8 cellular contexts compared by ENCODE assay signal in genomic region chr16:80526418-80527061, GRCh38. TPM values are rescaled to one million over a fixed set of nuclear protein-coding genes. Genes with fewer than 3 reads are reported as not detected.
DNase-seq lines count a peak whose midpoint lies in the region; ATAC-seq, FAIRE-seq and TF ChIP-seq lines count a peak whose summit lies in the region.

No MANE protein-coding gene starts in this region.

- no peaks in the 10 kb centered on the region for H3K79me2 ChIP-seq in GM12878 (ENCODE audit: control insufficient read depth, insufficient read depth, low read length)

- BruUV-seq in GM12878 (replicated peaks; lab: Mats Ljungman, UMichigan) = no TSS peak

- no peaks in the 10 kb centered on the region for H3K9me3 Mint-ChIP-seq in CD4-positive, alpha-beta memory T cell

- peak; percentile 73 for FAIRE-seq in GM19239 (lab: Jason Lieb, UNC)
- FAIRE-seq in GM12878 (lab: Jason Lieb, UNC) = peak; percentile 94
- FAIRE-seq in islet of Langerhans (lab: Jason Lieb, UNC) = peak; percentile 65

- no peaks in the 10 kb centered on the region for H3K36me3 Mint-ChIP-seq in CD4-positive, alpha-beta memory T cell
- no peaks in the 10 kb centered on the region for H3K36me3 Mint-ChIP-seq in T-helper 17 cell (ENCODE audit: low read depth)

- H3K9ac ChIP-seq in GM12878 (ENCODE audit: control insufficient read depth, insufficient read depth, low read length) = no peak overlapping the region

- H3K27ac ChIP-seq in CD4-positive, alpha-beta memory T cell (ENCODE audit: low read depth, low read length) = no peak overlapping the region
- H3K27ac ChIP-seq in GM12878 (ENCODE audit: control insufficient read depth, insufficient read depth) = no peak overlapping the region

- H3K27me3 Mint-ChIP-seq in CD4-positive, alpha-beta memory T cell = no peaks in the 10 kb centered on the region
- H3K27me3 Mint-ChIP-seq in T-helper 17 cell = peaks cover 5% of the 10 kb centered on the region

- in situ Hi-C loops in GM12878 (cut with MboI) = loop anchor here (25.0 kb wide), 1 partner anchor 311 kb away; no protein-coding TSS in a partner anchor

- SMC1A ChIA-PET in GM12878 (lab: Charles Lee; ENCODE audit: uncharacterized antibody, unreplicated experiment) = interaction anchor here (0.7 to 4.0 kb wide), 22 partner anchors 12 to 529 kb away, joined by 3 to 49 read pairs (median 6); no protein-coding TSS in a partner anchor

- DNase-seq in CD4-positive, alpha-beta memory T cell = peak; percentile 53 to 66 (median 62)
- DNase-seq in GM19239 (ENCODE audit: insufficient read length, low spot score) (peak; percentile 19), T-helper 17 cell (peak; percentile 27 to 41 (median 33)), GM12878 (ENCODE audit: low read depth, low spot score) (no peak)
- peak; percentile 55 to 68 for DNase-seq in stimulated activated CD4-positive, alpha-beta T cell treated with anti-CD3 and anti-CD28 coated beads, Interleukin-2, amount 100 ng/mL, for 24 hours

- H3K4me1 ChIP-seq in CD4-positive, alpha-beta memory T cell (ENCODE audit: insufficient read depth, low read length) = peaks cover 6% of the 10 kb centered on the region
- no peaks in the 10 kb centered on the region for H3K4me1 ChIP-seq in GM12878 (ENCODE audit: control insufficient read depth, insufficient read depth, low read length)

- WGBS in GM12878 (ENCODE audit: insufficient coverage, insufficient replicate concordance, low lambda C conversion rate, missing lambda C conversion rate) = 0% methylated on average over 6 of the region's 6 CpGs

- TF ChIP-seq RAD21 in GM12878 (IDR thresholded peaks at IDR 0.05; ENCODE audit: insufficient read depth, low read depth, low read length) = peak; percentile 93

- peaks cover 0 to 4% (median 2%) of the 10 kb centered on the region in 4 donors for H3K4me1 Mint-ChIP-seq in CD4-positive, alpha-beta memory T cell
- no peaks in the 10 kb centered on the region for H3K4me1 Mint-ChIP-seq in T-helper 17 cell

- H2AFZ ChIP-seq in GM12878 (ENCODE audit: control insufficient read depth, low read depth, low read length) = no peak overlapping the region

- CTCF ChIA-PET in CD4-positive, alpha-beta memory T cell (lab: Charles Lee; ENCODE audit: partially characterized antibody) = interaction anchor here (0.6 to 5.6 kb wide), 46 partner anchors 9 to 1812 kb away, joined by 3 to 60 read pairs (median 4); no protein-coding TSS in a partner anchor
- CTCF ChIA-PET in GM12878 (lab: Yijun Ruan, JAX) = interaction anchor here (0.6 to 3.5 kb wide), 41 partner anchors 8 to 1953 kb away, joined by 3 to 65 read pairs (median 5); no protein-coding TSS in a partner anchor

- no peak overlapping the region for H3K4me2 ChIP-seq in GM12878 (ENCODE audit: control insufficient read depth, insufficient read depth)

- ATAC-seq in T-helper 17 cell (peak; percentile 87), GM12878 (peak; percentile 82), HG02610 (IDR thresholded peaks at IDR 0.05; ENCODE audit: unreplicated experiment) (no peak)

- no peaks in the 10 kb centered on the region for H3K9me3 ChIP-seq in CD4-positive, alpha-beta memory T cell (ENCODE audit: control insufficient read depth in 1 of 2, low read length in 2 of 2)
- H3K9me3 ChIP-seq in T-helper 17 cell (ENCODE audit: control insufficient read depth, low read length, poor library complexity, severe bottlenecking) (no peaks in the 10 kb centered on the region), GM12878 (replicated peaks; ENCODE audit: control insufficient read depth, insufficient read depth, low read length) (no peaks in the 10 kb centered on the region)

- no peak for TF ChIP-seq EP300 in GM12878 (IDR thresholded peaks at IDR 0.05; ENCODE audit: borderline replicate concordance in 1 of 2, control insufficient read depth in 1 of 2, low read depth in 2 of 2, low read length in 2 of 2)

- no peak overlapping the region for H3K4me3 Mint-ChIP-seq in CD4-positive, alpha-beta memory T cell
- no peak overlapping the region for H3K4me3 Mint-ChIP-seq in T-helper 17 cell

- H3K4me3 ChIP-seq in CD4-positive, alpha-beta memory T cell (ENCODE audit: low read length in 2 of 2) = no peak overlapping the region
- no peak overlapping the region for H3K4me3 ChIP-seq in GM12878

- no peaks in the 10 kb centered on the region for H4K20me1 ChIP-seq in GM12878 (ENCODE audit: control insufficient read depth, insufficient read depth)

- TF ChIP-seq POLR2A in GM12878 (IDR thresholded peaks at IDR 0.05; ENCODE audit: low read depth, low read length) = no peak

- H3K36me3 ChIP-seq in CD4-positive, alpha-beta memory T cell (ENCODE audit: insufficient read depth, low read length) = no peaks in the 10 kb centered on the region
- H3K36me3 ChIP-seq in GM12878 (ENCODE audit: control insufficient read depth in 2 of 2, insufficient read depth in 2 of 2, low read length in 1 of 2) = no peaks in the 10 kb centered on the region

- H3K27ac Mint-ChIP-seq in CD4-positive, alpha-beta memory T cell = peak overlapping the region in 1 of 7 donors; percentile 18
- H3K27ac Mint-ChIP-seq in T-helper 17 cell = no peak overlapping the region

- peak; percentile 88 for TF ChIP-seq CTCF in LNCAP (IDR thresholded peaks at IDR 0.05)
- peak; percentile 77 to 80 (median 79) for TF ChIP-seq CTCF in GM12878 (IDR thresholded peaks at IDR 0.05 in 2 of 3, conservative IDR thresholded peaks at IDR 0.05 in 1 of 3; ENCODE audit: control insufficient read depth in 2 of 3, extremely low read depth in 1 of 3, insufficient read depth in 1 of 3, low read depth in 3 of 3, low read length in 3 of 3)

- RAD21 ChIA-PET in GM12878 (lab: Charles Lee; ENCODE audit: unreplicated experiment) = interaction anchor here (0.9 to 3.6 kb wide), 15 partner anchors 8 to 423 kb away, joined by 3 to 39 read pairs (median 4); no protein-coding TSS in a partner anchor

- POLR2A ChIA-PET in CD4-positive, alpha-beta memory T cell (lab: Charles Lee; ENCODE audit: partially characterized antibody) = interaction anchor here (1.0 to 1.9 kb wide), 5 partner anchors 14 to 298 kb away, joined by 3 to 7 read pairs (median 3); no protein-coding TSS in a partner anchor
- POLR2A ChIA-PET in GM12878 (lab: Charles Lee) = no interaction called here

- intact Hi-C loops in CD4-positive, alpha-beta memory T cell (cut with micrococcal nuclease) = loop anchor here (1.0 to 10.0 kb wide), 5 partner anchors 26 to 1822 kb away; no protein-coding TSS in a partner anchor
- intact Hi-C loops in GM12878 (cut with micrococcal nuclease; ENCODE audit: unreplicated experiment) = loop anchor here (1.0 kb wide), 1 partner anchor 298 kb away; no protein-coding TSS in a partner anchor

- H3K27me3 ChIP-seq in CD4-positive, alpha-beta memory T cell (ENCODE audit: insufficient read depth, low read length) = no peaks in the 10 kb centered on the region
- no peaks in the 10 kb centered on the region for H3K27me3 ChIP-seq in GM12878 (replicated peaks in 1 of 2; ENCODE audit: control insufficient read depth in 2 of 2, insufficient read depth in 2 of 2, low read length in 1 of 2)

TF ChIP-seq in GM12878, 131 proteins besides CTCF, POLR2A, EP300 and RAD21:
- TF ChIP-seq CREB1 (IDR thresholded peaks at IDR 0.05; ENCODE audit: low read depth) = no peak
- TF ChIP-seq SMC3 (IDR thresholded peaks at IDR 0.05; ENCODE audit: borderline replicate concordance, low read length) = peak; percentile 58; the same call in 1 of the 2 replicates
- no peak for TF ChIP-seq HCFC1 (IDR thresholded peaks at IDR 0.05; ENCODE audit: low read length)
- no peak for TF ChIP-seq HDAC6 (IDR thresholded peaks at IDR 0.05; ENCODE audit: unreplicated experiment)
- no peak for TF ChIP-seq BMI1 (IDR thresholded peaks at IDR 0.05; ENCODE audit: borderline replicate concordance)
- TF ChIP-seq SMARCA5 (IDR thresholded peaks at IDR 0.05) = no peak
- TF ChIP-seq YY1 (IDR thresholded peaks at IDR 0.05; ENCODE audit: low read depth, low read length) = 0 out of 2 replicates have a peak, but pooled peaks have one; percentile 41
- TF ChIP-seq E2F4 (IDR thresholded peaks at IDR 0.05; ENCODE audit: low read depth, low read length) = no peak
- TF ChIP-seq ESRRA (IDR thresholded peaks at IDR 0.05; ENCODE audit: low read length) = no peak

RNA-seq across cellular contexts. Expression of gene DYNLRB2, which starts 14.3 kb away (rescaled TPM):
- total RNA-seq in CD4-positive, alpha-beta memory T cell = under 1 TPM in 1 of 2 experiments, not detected in 1; 0.78 TPM
- not detected for polyA plus RNA-seq in CD4-positive, alpha-beta memory T cell
- total RNA-seq in T-helper 17 cell = not detected
- total RNA-seq in GM12878 (2013; cell fraction: nucleolus; rRNA removed) = not detected in 2 replicates
- total RNA-seq in GM12878 (2014; rRNA removed) = not detected in 2 replicates
- 0.40 TPM in 1 of 2 replicates, not detected in the other for total RNA-seq in GM12878 (2014; rRNA removed; fragmentation: Illumina TruSeq; extraction: Trizol)
- total RNA-seq in GM12878 (2021) = not detected in 2 replicates
- polyA plus RNA-seq in GM12878 (2011; ENCODE audit: low read depth) = 4.8 TPM
- polyA plus RNA-seq in GM12878 (2011; rRNA removed) = not detected in 2 replicates
- not detected in 2 replicates for polyA plus RNA-seq in GM12878 (2011; cell fraction: cytosol; rRNA removed)
- not detected in 2 replicates for polyA plus RNA-seq in GM12878 (2011; cell fraction: nucleus; rRNA removed)
- polyA plus RNA-seq in GM12878 (2012) = 0.43 TPM in 1 of 2 replicates, not detected in the other
- polyA plus RNA-seq in GM12878 (2014; fragmentation: Illumina TruSeq; extraction: Trizol) = 0.21 TPM in 1 of 2 replicates, not detected in the other
- under 1 TPM; 0.33 to 0.52 TPM for polyA plus RNA-seq in GM12878 (2014; fragmentation: Nextera tagmentation; extraction: Ambion mirVana)
- polyA plus RNA-seq in GM12878 (2014; rRNA removed) = 0.37 TPM in 1 of 2 replicates, not detected in the other
- 1 to 10 TPM in 1 of 2 experiments, not detected in 1; 1.2 TPM for polyA plus RNA-seq in GM12878 (2016; fragmentation: Nextera tagmentation; extraction: Ambion mirVana)
- not detected in 2 replicates for polyA minus RNA-seq in GM12878 (2011; rRNA and poly(A)+ RNA removed)
- not detected in 2 replicates for polyA minus RNA-seq in GM12878 (2011; cell fraction: cytosol; rRNA and poly(A)+ RNA removed)
- not detected in 2 replicates for polyA minus RNA-seq in GM12878 (2011; cell fraction: nucleus; rRNA and poly(A)+ RNA removed)
